8 cellular contexts compared by ENCODE assay signal in the genomic region with DNA sequence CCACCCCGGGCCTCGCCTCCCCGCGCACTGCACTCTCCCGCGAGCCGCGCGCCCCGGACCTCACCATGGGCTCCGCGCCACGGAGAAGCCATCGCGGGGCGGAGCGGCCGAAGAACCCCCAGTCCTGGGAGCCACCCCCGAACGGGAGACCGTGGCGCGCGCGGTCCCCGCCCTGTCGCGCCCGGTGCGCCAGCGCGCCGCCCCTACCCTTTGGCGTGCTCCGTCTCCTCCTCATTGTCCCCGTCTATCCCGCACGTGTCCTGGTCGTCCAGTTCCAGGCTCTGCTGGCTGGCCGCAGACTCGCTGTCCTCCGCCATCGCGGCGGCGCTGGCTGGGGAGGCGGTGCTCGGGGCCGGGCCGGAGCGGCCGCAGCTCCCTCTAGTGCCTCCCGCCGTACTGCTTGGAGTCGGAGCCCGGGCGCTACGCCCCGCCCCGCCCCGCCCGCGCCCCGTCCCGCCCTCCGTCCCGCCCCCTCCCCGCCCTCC. TPM values are rescaled to one million over a fixed set of nuclear protein-coding genes. Genes with fewer than 3 reads are reported as not detected.
DNase-seq lines count a peak whose midpoint lies in the region; ATAC-seq, FAIRE-seq and TF ChIP-seq lines count a peak whose summit lies in the region.

A gene (minus strand): TSS at position 398 of the 485 bp plus-strand sequence. CDS start 81 bp downstream, at position 317.

- no peaks in the 10 kb centered on the region for H3K36me3 ChIP-seq in neutrophil

- ATAC-seq in GM18873 (IDR thresholded peaks at IDR 0.05; ENCODE audit: low FRiP score, unreplicated experiment), result peak; percentile 85
- peak; percentile 87 for ATAC-seq in HG03064 (IDR thresholded peaks at IDR 0.05; ENCODE audit: low read depth, unreplicated experiment)

- peak; percentile 70 for TF ChIP-seq CTCF in neutrophil (IDR thresholded peaks at IDR 0.05)

- H3K27ac Mint-ChIP-seq in activated CD4-positive, alpha-beta memory T cell treated with anti-CD3 and anti-CD28 coated beads, Interleukin-2, amount 10 ng/mL, durations not matched to agents 7 days and 5 days, result peak within 1 kb of the TSS; percentile 94

- peak within 1 kb of the TSS; percentile 89 for H3K4me3 Mint-ChIP-seq in activated CD4-positive, alpha-beta memory T cell treated with anti-CD3 and anti-CD28 coated beads, Interleukin-2, amount 10 ng/mL, durations not matched to agents 7 days and 5 days

- peaks cover 7 to 19% of the 10 kb centered on the region in 2 experiments for H3K4me1 ChIP-seq in neutrophil (ENCODE audit: control insufficient read depth in 1 of 2, insufficient read depth in 1 of 2, low read depth in 1 of 2, low read length in 1 of 2)

- peaks cover 57% of the 10 kb centered on the region for H3K4me1 Mint-ChIP-seq in activated CD4-positive, alpha-beta memory T cell treated with anti-CD3 and anti-CD28 coated beads, Interleukin-2, amount 10 ng/mL, durations not matched to agents 7 days and 5 days

- H3K36me3 Mint-ChIP-seq in activated CD4-positive, alpha-beta memory T cell treated with anti-CD3 and anti-CD28 coated beads, Interleukin-2, amount 10 ng/mL, durations not matched to agents 7 days and 5 days (ENCODE audit: low read depth), result peaks cover 22% of the 10 kb centered on the region

- no peaks in the 10 kb centered on the region for H3K27me3 Mint-ChIP-seq in activated CD4-positive, alpha-beta memory T cell treated with anti-CD3 and anti-CD28 coated beads, Interleukin-2, amount 10 ng/mL, durations not matched to agents 7 days and 5 days

- DNase-seq in COR-L47 (lab: John Stamatoyannopoulos, UW), result peak; percentile 80
- DNase-seq in NCI-H2171 (lab: John Stamatoyannopoulos, UW), result peak; percentile 79
- no peak for DNase-seq in activated CD4-positive, alpha-beta memory T cell treated with anti-CD3 and anti-CD28 coated beads, Interleukin-2, amount 10 ng/mL, durations not matched to agents 7 days and 5 days
- no peak for DNase-seq in frontal cortex (ENCODE audit: low spot score in 2 of 2)
- DNase-seq in stimulated activated CD4-positive, alpha-beta T cell treated with anti-CD3 and anti-CD28 coated beads, Interleukin-15, amount 100 ng/mL, for 24 hours, result no peak

- H3K9me3 Mint-ChIP-seq in activated CD4-positive, alpha-beta memory T cell treated with anti-CD3 and anti-CD28 coated beads, Interleukin-2, amount 10 ng/mL, durations not matched to agents 7 days and 5 days, result no peaks in the 10 kb centered on the region

- no peak for FAIRE-seq in frontal cortex (lab: Jason Lieb, UNC)

- CTCF ChIA-PET in activated CD4-positive, alpha-beta memory T cell treated with anti-CD3 and anti-CD28 coated beads, Interleukin-2, amount 10 ng/mL, durations not matched to agents 7 days and 5 days (lab: Charles Lee), result interaction anchor here (0.7 to 5.0 kb wide), 14 partner anchors 17 to 215 kb away, joined by 3 to 29 read pairs (median 4); a partner anchor contains a TSS

- POLR2A ChIA-PET in activated CD4-positive, alpha-beta memory T cell treated with anti-CD3 and anti-CD28 coated beads, Interleukin-2, amount 10 ng/mL, durations not matched to agents 7 days and 5 days (lab: Charles Lee), result interaction anchor here (0.6 to 5.6 kb wide), 16 partner anchors 17 to 330 kb away, joined by 3 to 39 read pairs (median 8); a partner anchor contains a TSS

- H3K27me3 ChIP-seq in neutrophil, result peaks cover 74% of the 10 kb centered on the region

- H3K27ac ChIP-seq in neutrophil, result peak within 1 kb of the TSS; percentile 47

- H3K9me3 ChIP-seq in neutrophil, result no peaks in the 10 kb centered on the region

- H3K4me3 ChIP-seq in neutrophil (ENCODE audit: low read depth in 1 of 2, low read length in 1 of 2), result peak within 1 kb of the TSS; percentile 75 to 88

RNA-seq across cellular contexts. Expression of the gene that starts here (rescaled TPM):
- 10 to 100 TPM; 45.1 to 45.5 TPM for total RNA-seq in activated CD4-positive, alpha-beta memory T cell treated with anti-CD3 and anti-CD28 coated beads, Interleukin-2, amount 10 ng/mL, durations not matched to agents 7 days and 5 days
- total RNA-seq in frontal cortex, result 62.0 TPM

Comparison
In these comparisons a context has a peak if more than half of its experiments do, and no peak if none do; other contexts are left out.
1. DNase-seq: peak in COR-L47 (single experiment) and NCI-H2171 (single experiment); none in activated CD4-positive, alpha-beta memory T cell treated with anti-CD3 and anti-CD28 coated beads, Interleukin-2, amount 10 ng/mL, durations not matched to agents 7 days and 5 days (single experiment), frontal cortex (0 of 2) and stimulated activated CD4-positive, alpha-beta T cell treated with anti-CD3 and anti-CD28 coated beads, Interleukin-15, amount 100 ng/mL, for 24 hours (single experiment).